ENCODE assay signal across 10 cellular contexts in the genomic region with DNA sequence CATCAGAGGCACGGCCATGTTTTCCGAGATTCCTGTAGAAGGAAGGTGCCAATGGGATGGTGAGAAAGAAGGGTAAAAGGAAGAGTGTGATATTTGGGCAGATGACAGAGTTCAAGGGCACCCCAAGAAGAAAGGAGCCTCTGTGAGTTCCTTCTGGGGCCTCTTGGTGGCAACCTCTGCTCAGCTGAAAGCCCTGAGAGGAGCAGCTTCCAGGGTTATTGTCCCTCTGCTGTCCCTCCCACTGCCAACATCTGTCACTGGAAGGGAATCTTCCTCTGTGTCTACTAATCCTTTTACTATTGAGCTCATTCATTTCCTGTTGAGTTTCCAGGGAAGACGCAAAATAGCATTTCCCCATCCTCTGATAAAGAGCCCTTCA. TPM values are rescaled to one million over a fixed set of nuclear protein-coding genes. Genes with fewer than 3 reads are reported as not detected.
DNase-seq lines count a peak whose midpoint lies in the region; ATAC-seq and TF ChIP-seq lines count a peak whose summit lies in the region.
"Had no signal": no experiment of that assay in that cellular context is flagged by ENCODE, and none has a peak within 500 bp of the region (broad histone marks: within the 10 kb centered on the region; RNA-seq: fewer than 3 reads in every experiment).

No MANE protein-coding gene starts in this region.

- BruUV-seq in PC-3 (replicated peaks; lab: Mats Ljungman, UMichigan), result no TSS peak

- H4K20me1 ChIP-seq in GM23338 (replicated peaks; ENCODE audit: insufficient read depth), result no peaks in the 10 kb centered on the region
- no peaks in the 10 kb centered on the region for H4K20me1 ChIP-seq in PC-3 (ENCODE audit: low read length)

- H3K9me2 ChIP-seq in GM23338 (ENCODE audit: insufficient read depth), result no peaks in the 10 kb centered on the region
- no peaks in the 10 kb centered on the region for H3K9me2 ChIP-seq in PC-3 (replicated peaks; ENCODE audit: low read length)

- H3K9me3 ChIP-seq in PC-3 (ENCODE audit: low read length), result no peaks in the 10 kb centered on the region
- H3K9me3 ChIP-seq in prostate gland, result no peaks in the 10 kb centered on the region

- DNase-seq in AG09319 (ENCODE audit: extremely low read depth, low read depth), result no peak
- peak; percentile 48 for DNase-seq in GM23338 (ENCODE audit: low spot score)
- peak; percentile 11 for DNase-seq in PC-3
- peak; percentile 2 for DNase-seq in glomerular visceral epithelial cell (ENCODE audit: extremely low spot score)
- DNase-seq in OCI-M1 (lab: John Stamatoyannopoulos, UW), result no peak
- DNase-seq in prostate gland (ENCODE audit: low spot score), result no peak
- no peak for DNase-seq in GM19238 (ENCODE audit: insufficient read length, low spot score)

- no peaks in the 10 kb centered on the region for H3K4me1 ChIP-seq in GM23338 (ENCODE audit: insufficient read depth)
- H3K4me1 ChIP-seq in PC-3 (ENCODE audit: insufficient read depth, low read length), result peaks cover 5% of the 10 kb centered on the region; the same call in 1 of the 2 replicates
- no peaks in the 10 kb centered on the region for H3K4me1 ChIP-seq in prostate gland (replicated peaks)

- no peaks in the 10 kb centered on the region for H3K79me2 ChIP-seq in GM23338 (replicated peaks; ENCODE audit: insufficient read depth)
- no peaks in the 10 kb centered on the region for H3K79me2 ChIP-seq in PC-3 (ENCODE audit: low read length)

- peaks cover 6% of the 10 kb centered on the region for H3K27me3 Mint-ChIP-seq in GM23338 (ENCODE audit: insufficient read depth, low read depth, poor library complexity)
- H3K27me3 Mint-ChIP-seq: activated naive CD8-positive, alpha-beta T cell treated with anti-CD3 and anti-CD28 coated beads, Interleukin-2, amount 10 ng/mL, durations not matched to agents 7 days and 5 days had no signal

- H3K4me2 ChIP-seq in GM23338 (no peak overlapping the region), PC-3 (ENCODE audit: low read length) (no peak overlapping the region)

- H3K27me3 ChIP-seq in GM23338 (ENCODE audit: insufficient read depth), result no peaks in the 10 kb centered on the region
- H3K27me3 ChIP-seq in PC-3 (ENCODE audit: low read length), result peaks cover 10% of the 10 kb centered on the region
- H3K27me3 ChIP-seq in prostate gland (replicated peaks; ENCODE audit: insufficient read depth), result no peaks in the 10 kb centered on the region

- H3K36me3 ChIP-seq in GM23338 (ENCODE audit: insufficient read depth), result no peaks in the 10 kb centered on the region
- no peaks in the 10 kb centered on the region for H3K36me3 ChIP-seq in PC-3 (ENCODE audit: low read depth, low read length)
- H3K36me3 ChIP-seq in prostate gland, result no peaks in the 10 kb centered on the region

- H2AFZ ChIP-seq in GM23338 (peak overlapping the region; percentile 84; the same call in 1 of the 2 replicates), PC-3 (ENCODE audit: low read length) (no peak overlapping the region)

- H3K4me3 ChIP-seq in GM23338 (no peak overlapping the region), PC-3 (ENCODE audit: low read length) (no peak overlapping the region), prostate gland (no peak overlapping the region)

- POLR2A ChIA-PET in PC-3 (lab: Charles Lee; ENCODE audit: unreplicated experiment), result no interaction called here

- WGBS in prostate gland, result 46% methylated on average over 3 of the region's 3 CpGs

- H3K4me3 Mint-ChIP-seq in GM23338, result no peak overlapping the region
- H3K4me3 Mint-ChIP-seq: activated naive CD8-positive, alpha-beta T cell treated with anti-CD3 and anti-CD28 coated beads, Interleukin-2, amount 10 ng/mL, durations not matched to agents 7 days and 5 days had no signal

- H3K4me1 Mint-ChIP-seq in GM23338, result peaks cover 8% of the 10 kb centered on the region
- H3K4me1 Mint-ChIP-seq: activated naive CD8-positive, alpha-beta T cell treated with anti-CD3 and anti-CD28 coated beads, Interleukin-2, amount 10 ng/mL, durations not matched to agents 7 days and 5 days had no signal

- no peak overlapping the region for H3K9ac ChIP-seq in PC-3 (ENCODE audit: low read length)

- H3K9me3 Mint-ChIP-seq in GM23338, result no peaks in the 10 kb centered on the region
- H3K9me3 Mint-ChIP-seq: activated naive CD8-positive, alpha-beta T cell treated with anti-CD3 and anti-CD28 coated beads, Interleukin-2, amount 10 ng/mL, durations not matched to agents 7 days and 5 days had no signal

- TF ChIP-seq POLR2A in prostate gland (IDR thresholded peaks at IDR 0.05), result no peak

- ATAC-seq in GM23338, result peak; percentile 62
- ATAC-seq in PC-3, result no peak
- no peak for ATAC-seq in HG03457 (IDR thresholded peaks at IDR 0.05; ENCODE audit: unreplicated experiment)

- no peak overlapping the region for H3K27ac ChIP-seq in GM23338 (ENCODE audit: low read depth)
- no peak overlapping the region for H3K27ac ChIP-seq in PC-3 (ENCODE audit: low read length)
- no peak overlapping the region for H3K27ac ChIP-seq in prostate gland

- CTCF ChIA-PET in PC-3 (lab: Charles Lee), result no interaction called here

- intact Hi-C loops in PC-3 (cut with micrococcal nuclease), result no loop called here
- intact Hi-C loops in prostate gland (cut with DNase I), result no loop called here

- H3K27ac Mint-ChIP-seq in GM23338, result no peak overlapping the region
- H3K27ac Mint-ChIP-seq: activated naive CD8-positive, alpha-beta T cell treated with anti-CD3 and anti-CD28 coated beads, Interleukin-2, amount 10 ng/mL, durations not matched to agents 7 days and 5 days had no signal

- no peaks in the 10 kb centered on the region for H3K36me3 Mint-ChIP-seq in GM23338 (ENCODE audit: low read depth)
- H3K36me3 Mint-ChIP-seq: activated naive CD8-positive, alpha-beta T cell treated with anti-CD3 and anti-CD28 coated beads, Interleukin-2, amount 10 ng/mL, durations not matched to agents 7 days and 5 days had no signal

- TF ChIP-seq CTCF in AG09319 (IDR thresholded peaks at IDR 0.05; ENCODE audit: low read depth, low read length) (peak; percentile 16; the same call in 1 of the 2 replicates), GM23338 (conservative IDR thresholded peaks at IDR 0.05; ENCODE audit: low read depth in 2 of 2) (peak; percentile 1 to 61; a peak in 2 of 4 replicates), PC-3 (conservative IDR thresholded peaks at IDR 0.05; ENCODE audit: low read depth, low read length) (no peak), prostate gland (IDR thresholded peaks at IDR 0.05) (no peak)

- no peaks in the 10 kb centered on the region for H3F3A ChIP-seq in GM23338 (replicated peaks; ENCODE audit: low read depth)
- H3F3A ChIP-seq in PC-3 (ENCODE audit: low read length, unreplicated experiment), result no peaks in the 10 kb centered on the region

TF ChIP-seq in GM23338, 12 proteins besides CTCF, POLR2A, EP300 and RAD21 (continues in another document):
- no peak for TF ChIP-seq NANOG (IDR thresholded peaks at IDR 0.05; ENCODE audit: borderline replicate concordance)
- TF ChIP-seq, protein P1, sequence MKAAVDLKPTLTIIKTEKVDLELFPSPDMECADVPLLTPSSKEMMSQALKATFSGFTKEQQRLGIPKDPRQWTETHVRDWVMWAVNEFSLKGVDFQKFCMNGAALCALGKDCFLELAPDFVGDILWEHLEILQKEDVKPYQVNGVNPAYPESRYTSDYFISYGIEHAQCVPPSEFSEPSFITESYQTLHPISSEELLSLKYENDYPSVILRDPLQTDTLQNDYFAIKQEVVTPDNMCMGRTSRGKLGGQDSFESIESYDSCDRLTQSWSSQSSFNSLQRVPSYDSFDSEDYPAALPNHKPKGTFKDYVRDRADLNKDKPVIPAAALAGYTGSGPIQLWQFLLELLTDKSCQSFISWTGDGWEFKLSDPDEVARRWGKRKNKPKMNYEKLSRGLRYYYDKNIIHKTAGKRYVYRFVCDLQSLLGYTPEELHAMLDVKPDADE (IDR thresholded peaks at IDR 0.05), result no peak
- no peak for TF ChIP-seq STAT1 (IDR thresholded peaks at IDR 0.05; ENCODE audit: unreplicated experiment)
- no peak for TF ChIP-seq EZH2phosphoT487 (IDR thresholded peaks at IDR 0.05; ENCODE audit: unreplicated experiment)
- no peak for TF ChIP-seq JUNB (IDR thresholded peaks at IDR 0.05; ENCODE audit: unreplicated experiment)
- no peak for TF ChIP-seq ZNF331 (CRISPR knock-in tag; IDR thresholded peaks at IDR 0.05; ENCODE audit: low read depth)
- TF ChIP-seq CREB1 (CRISPR knock-in tag; IDR thresholded peaks at IDR 0.05; ENCODE audit: low read depth), result no peak
- TF ChIP-seq POLR2AphosphoS5 (IDR thresholded peaks at IDR 0.05; ENCODE audit: low read depth), result no peak

RNA-seq across cellular contexts. Expression of gene KCNK16, which starts 40.0 kb away (rescaled TPM):
- total RNA-seq in GM23338 (2014; rRNA removed; shearing (Covaris generic)), result not detected in 2 replicates
- polyA plus RNA-seq in GM23338 (2016; fragmentation: Nextera tagmentation; extraction: Ambion mirVana), result not detected in 2 replicates
- not detected in 2 replicates for total RNA-seq in PC-3 (2014; rRNA removed)
- not detected for total RNA-seq in prostate gland
- total RNA-seq: activated naive CD8-positive, alpha-beta T cell treated with anti-CD3 and anti-CD28 coated beads, Interleukin-2, amount 10 ng/mL, durations not matched to agents 7 days and 5 days; T-helper 1 cell treated with Interleukin-12 subunit alpha and Interleukin-12 subunit beta and Interleukin-4 antibody, amounts not matched to agents 30 ng/mL and 1 ng/mL, for 36 hours had no signal

RNA-seq across cellular contexts. Expression of gene KCNK17, which starts 48.3 kb away (rescaled TPM):
- total RNA-seq in GM23338 (2014; rRNA removed; shearing (Covaris generic)), result 3.1 and 3.2 TPM in 2 replicates
- polyA plus RNA-seq in GM23338 (2016; fragmentation: Nextera tagmentation; extraction: Ambion mirVana), result 1.2 and 2.2 TPM in 2 replicates
- total RNA-seq in PC-3 (2014; rRNA removed), result not detected in 2 replicates
- under 1 TPM; 0.51 to 0.64 TPM for total RNA-seq in prostate gland
- total RNA-seq: activated naive CD8-positive, alpha-beta T cell treated with anti-CD3 and anti-CD28 coated beads, Interleukin-2, amount 10 ng/mL, durations not matched to agents 7 days and 5 days; T-helper 1 cell treated with Interleukin-12 subunit alpha and Interleukin-12 subunit beta and Interleukin-4 antibody, amounts not matched to agents 30 ng/mL and 1 ng/mL, for 36 hours had no signal

Comparison
In these comparisons a context has a peak if more than half of its experiments do, and no peak if none do; other contexts are left out.
1. DNase-seq: peak in GM23338 (single experiment), PC-3 (single experiment) and glomerular visceral epithelial cell (single experiment); none in AG09319 (single experiment), OCI-M1 (single experiment), prostate gland (single experiment) and GM19238 (single experiment).
2. CTCF ChIP-seq: peak in AG09319 (single experiment) and GM23338 (2 of 2); none in PC-3 (single experiment) and prostate gland (0 of 4).